ENCODE assay signal across 12 cellular contexts in genomic region chr12:104573-105081, GRCh38. TPM values are rescaled to one million over a fixed set of nuclear protein-coding genes. Genes with fewer than 3 reads are reported as not detected.
DNase-seq lines count a peak whose midpoint lies in the region; ATAC-seq lines count a peak whose summit lies in the region.
"Had no signal": no experiment of that assay in that cellular context is flagged by ENCODE, and none has a peak within 500 bp of the region (broad histone marks: within the 10 kb centered on the region; RNA-seq: fewer than 3 reads in every experiment).

No MANE protein-coding gene starts in this region.

- no peaks in the 10 kb centered on the region for H3K36me3 ChIP-seq in SJCRH30

- H3K4me3 ChIP-seq in SJCRH30: peak overlapping the region; percentile 16

- no peak for ATAC-seq in HG03432 (IDR thresholded peaks at IDR 0.05; ENCODE audit: unreplicated experiment)
- ATAC-seq in GM21717 (IDR thresholded peaks at IDR 0.05; ENCODE audit: unreplicated experiment): no peak
- ATAC-seq: stimulated activated memory B cell treated with anti-CD40 and anti-IgM and Interleukin-4, amounts not matched to agents 10 μg/mL and 1 μg/mL and 100 μg/mL, for 72 hours had no signal

- H3K27ac ChIP-seq in SJCRH30: no peak overlapping the region

- DNase-seq in DMS53 (lab: John Stamatoyannopoulos, UW): peak; percentile 99
- peak; percentile 92 for DNase-seq in NCI-H1105 (lab: John Stamatoyannopoulos, UW)
- peak; percentile 71 to 73 for DNase-seq in SJCRH30
- peak; percentile 89 for DNase-seq in mesenteric fat pad (ENCODE audit: low spot score)
- no peak for DNase-seq in KG1 (lab: John Stamatoyannopoulos, UW)
- DNase-seq in A172 (ENCODE audit: low spot score): no peak
- DNase-seq: activated CD4-positive, alpha-beta T cell treated with anti-CD3 and anti-CD28 coated beads, Interleukin-2, amount 50 U/mL, for 48 hours; hippocampal formation had no signal

- H3K27me3 ChIP-seq in SJCRH30: no peaks in the 10 kb centered on the region; the same call in 1 of the 2 replicates

- H3K9me3 ChIP-seq in SJCRH30 (replicated peaks): no peaks in the 10 kb centered on the region

- peaks cover 15% of the 10 kb centered on the region for H3K4me1 ChIP-seq in SJCRH30

RNA-seq across cellular contexts. Expression of gene IQSEC3, which starts 38.1 kb away (rescaled TPM):
- total RNA-seq in SJCRH30 (2014; rRNA removed; shearing (Covaris generic)): 0.05 TPM in 1 of 2 replicates, not detected in the other
- 8.1 TPM for total RNA-seq in mesenteric fat pad
- total RNA-seq in A172 (2014; rRNA removed; shearing (Covaris generic)): not detected in 2 replicates
- total RNA-seq: pulmonary artery endothelial cell had no signal

Comparison
In these comparisons a context has a peak if more than half of its experiments do, and no peak if none do; other contexts are left out.
1. DNase-seq: peak in DMS53 (single experiment), NCI-H1105 (single experiment), SJCRH30 (2 of 2) and mesenteric fat pad (single experiment); none in KG1 (single experiment) and A172 (single experiment).